ENCODE assay signal across 1 cellular context in the genomic region with DNA sequence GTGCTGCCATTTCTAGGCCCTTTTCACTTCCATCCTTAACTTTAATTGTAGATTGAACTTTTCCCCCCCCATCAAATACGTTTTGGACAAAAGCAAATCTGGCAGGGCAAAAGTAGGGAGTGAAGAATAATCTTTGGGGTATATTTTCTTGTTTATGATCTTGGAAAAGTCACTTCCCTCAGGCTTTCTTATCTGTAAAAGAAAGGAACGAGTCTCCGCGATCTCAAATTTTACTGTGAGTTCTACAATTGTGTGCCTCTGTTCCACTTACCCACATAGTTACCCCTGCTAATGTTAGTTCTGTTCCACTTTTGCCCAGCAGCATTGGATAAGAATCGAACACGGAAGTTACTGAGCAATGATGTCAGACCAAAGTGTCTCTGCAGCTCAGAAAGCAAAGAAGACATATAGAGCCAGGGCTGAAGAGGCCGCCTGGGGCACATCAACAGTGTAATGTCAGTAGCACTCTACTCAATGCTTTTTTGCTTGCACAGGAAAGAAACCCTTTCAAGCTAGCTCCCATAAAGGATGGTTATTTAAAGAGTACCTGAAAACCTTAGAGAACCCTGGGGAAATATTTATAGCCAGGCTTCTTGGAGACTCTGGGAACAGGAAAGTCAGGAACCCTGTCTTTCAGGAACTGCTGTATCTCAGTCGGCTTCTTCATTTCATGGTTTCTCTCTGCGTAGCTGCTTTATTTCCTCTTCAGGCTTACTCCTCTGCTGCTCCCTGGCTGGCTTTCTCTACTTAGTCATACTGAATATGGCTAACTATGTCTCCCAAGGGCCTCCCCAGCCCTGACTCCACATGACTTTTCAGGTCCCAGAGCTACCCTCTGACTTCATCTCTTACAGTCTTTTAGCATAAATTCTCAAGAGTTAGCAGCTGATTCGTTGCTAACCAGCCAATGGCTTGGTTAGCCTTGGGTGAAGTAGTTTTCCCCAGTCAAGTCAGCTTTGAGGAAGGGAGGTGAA.
TF ChIP-seq lines count a peak whose summit lies in the region.

No MANE protein-coding gene starts in this region.

TF ChIP-seq in K562, 482 proteins besides CTCF, POLR2A, EP300 and RAD21 (continued from another document):
- TF ChIP-seq PRDM10 (IDR thresholded peaks at IDR 0.05; ENCODE audit: partially characterized antibody) = peak; percentile 91
- no peak for TF ChIP-seq JUNB (CRISPR knock-in tag; conservative IDR thresholded peaks at IDR 0.05)
- no peak for TF ChIP-seq ZNF518B (CRISPR knock-in tag; IDR thresholded peaks at IDR 0.05)
- peak; percentile 55 for TF ChIP-seq GTF2A2 (tag; IDR thresholded peaks at IDR 0.05)
- TF ChIP-seq, protein P1, sequence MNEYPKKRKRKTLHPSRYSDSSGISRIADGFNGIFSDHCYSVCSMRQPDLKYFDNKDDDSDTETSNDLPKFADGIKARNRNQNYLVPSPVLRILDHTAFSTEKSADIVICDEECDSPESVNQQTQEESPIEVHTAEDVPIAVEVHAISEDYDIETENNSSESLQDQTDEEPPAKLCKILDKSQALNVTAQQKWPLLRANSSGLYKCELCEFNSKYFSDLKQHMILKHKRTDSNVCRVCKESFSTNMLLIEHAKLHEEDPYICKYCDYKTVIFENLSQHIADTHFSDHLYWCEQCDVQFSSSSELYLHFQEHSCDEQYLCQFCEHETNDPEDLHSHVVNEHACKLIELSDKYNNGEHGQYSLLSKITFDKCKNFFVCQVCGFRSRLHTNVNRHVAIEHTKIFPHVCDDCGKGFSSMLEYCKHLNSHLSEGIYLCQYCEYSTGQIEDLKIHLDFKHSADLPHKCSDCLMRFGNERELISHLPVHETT (CRISPR knock-in tag; conservative IDR thresholded peaks at IDR 0.05 in 1 of 2, IDR thresholded peaks at IDR 0.05 in 1 of 2) = peak in 1 of 2 experiments; percentile 59; a peak in 1 of 4 replicates
- peak; percentile 78 for TF ChIP-seq ELF1 (tag; IDR thresholded peaks at IDR 0.05)
